20 cellular contexts compared by ENCODE assay signal in genomic region chr10:130761032-130761575, GRCh38.
DNase-seq lines count a peak whose midpoint lies in the region; ATAC-seq, FAIRE-seq and TF ChIP-seq lines count a peak whose summit lies in the region.
"Had no signal": no experiment of that assay in that cellular context is flagged by ENCODE, and none has a peak within 500 bp of the region (broad histone marks: within the 10 kb centered on the region; RNA-seq: fewer than 3 reads in every experiment).

No MANE protein-coding gene starts in this region.

- no peak overlapping the region for H4K91ac ChIP-seq in neuronal stem cell (ENCODE audit: low read depth, low read length, poor library complexity)

- H3K27ac ChIP-seq in kidney (ENCODE audit: low read depth in 2 of 2, low read length in 2 of 2) = no peak overlapping the region
- no peak overlapping the region for H3K27ac ChIP-seq in neuronal stem cell (replicated peaks; ENCODE audit: low read length)
- no peak overlapping the region for H3K27ac ChIP-seq in upper lobe of right lung
- H3K27ac ChIP-seq: 22Rv1; A549; BLaER1 treated with 17β-estradiol and CSF1 and Interleukin-3, amounts not matched to agents 10 nM and 100 nM; GM23248; HL-60 had no signal

- FAIRE-seq in kidney (lab: Jason Lieb, UNC) = no peak
- FAIRE-seq: A549, G401.6, GM12891, GM19239, H54 had no signal

- peak overlapping the region; percentile 39 for H2BK5ac ChIP-seq in neuronal stem cell (ENCODE audit: low read length)

- no peak overlapping the region for H2AFZ ChIP-seq in neuronal stem cell (ENCODE audit: low read length)
- H2AFZ ChIP-seq: GM23248 had no signal

- intact Hi-C loops in cardiac septum (cut with DNase I) = no loop called here
- intact Hi-C loops in left cardiac atrium (cut with DNase I) = no loop called here
- intact Hi-C loops in kidney (cut with DNase I) = no loop called here
- intact Hi-C loops in upper lobe of right lung (cut with DNase I) = no loop called here

- no peaks in the 10 kb centered on the region for H3K4me1 ChIP-seq in kidney (ENCODE audit: control insufficient read depth in 1 of 2, insufficient read depth in 1 of 2, low read depth in 1 of 2, low read length in 2 of 2)
- H3K4me1 ChIP-seq in neuronal stem cell (ENCODE audit: control insufficient read depth in 2 of 2, insufficient read depth in 1 of 2, low read depth in 1 of 2, low read length in 2 of 2) = no peaks in the 10 kb centered on the region
- H3K4me1 ChIP-seq in upper lobe of right lung = no peaks in the 10 kb centered on the region
- H3K4me1 ChIP-seq: A549 had no signal

- H2BK15ac ChIP-seq in neuronal stem cell (ENCODE audit: low read length) = no peak overlapping the region

- peak overlapping the region; percentile 86 for H3K23ac ChIP-seq in neuronal stem cell (ENCODE audit: low read depth, low read length, poor library complexity)

- H4K8ac ChIP-seq in neuronal stem cell (ENCODE audit: low read depth, low read length) = no peak overlapping the region

- H3K36me3 ChIP-seq in kidney (ENCODE audit: control insufficient read depth in 1 of 2, insufficient read depth in 2 of 2, low read length in 2 of 2) (no peaks in the 10 kb centered on the region), neuronal stem cell (replicated peaks in 1 of 2; ENCODE audit: control insufficient read depth in 2 of 2, insufficient read depth in 2 of 2, low read length in 2 of 2) (peaks cover 0 to 2% of the 10 kb centered on the region in 2 donors), upper lobe of right lung (no peaks in the 10 kb centered on the region)
- H3K36me3 ChIP-seq: BLaER1 treated with 17β-estradiol and CSF1 and Interleukin-3, amounts not matched to agents 10 nM and 100 nM had no signal

- no CpG with 5 or more reads among the region's 6 CpGs for WGBS in neuronal stem cell (ENCODE audit: extremely low coverage in 2 of 2, insufficient read length in 2 of 2, insufficient replicate concordance in 1 of 2), 2 donors

- no peak overlapping the region for H2BK120ac ChIP-seq in neuronal stem cell (ENCODE audit: low read depth, low read length)

- H3K4me3 ChIP-seq in kidney (ENCODE audit: low read length in 2 of 2) = no peak overlapping the region
- H3K4me3 ChIP-seq in neuronal stem cell (ENCODE audit: low read length in 2 of 2) = no peak overlapping the region
- H3K4me3 ChIP-seq in upper lobe of right lung = no peak overlapping the region
- H3K4me3 ChIP-seq: A549; BLaER1 treated with 17β-estradiol and CSF1 and Interleukin-3, amounts not matched to agents 10 nM and 100 nM; GM23248 had no signal

- no peak overlapping the region for H2AK5ac ChIP-seq in neuronal stem cell (ENCODE audit: low read depth, low read length)

- H3K14ac ChIP-seq in neuronal stem cell (ENCODE audit: low read length) = no peak overlapping the region

- TF ChIP-seq CTCF in kidney (IDR thresholded peaks at IDR 0.05; ENCODE audit: borderline replicate concordance, extremely low read depth, insufficient read depth) (no peak), upper lobe of right lung (IDR thresholded peaks at IDR 0.05) (no peak)

- H3K27me3 ChIP-seq in neuronal stem cell (ENCODE audit: control insufficient read depth in 3 of 3, insufficient read depth in 3 of 3, low read depth in 1 of 3, low read length in 3 of 3) (no peaks in the 10 kb centered on the region), upper lobe of right lung (no peaks in the 10 kb centered on the region)
- H3K27me3 ChIP-seq: BLaER1 treated with 17β-estradiol and CSF1 and Interleukin-3, amounts not matched to agents 10 nM and 100 nM had no signal

- DNase-seq in cardiac septum (ENCODE audit: low spot score) (peak; percentile 62), left cardiac atrium (no peak), kidney (peak; percentile 45), neuronal stem cell (ENCODE audit: low spot score) (no peak), upper lobe of right lung (peak; percentile 29), Kasumi-1 (lab: John Stamatoyannopoulos, UW) (no peak), NOMO-1 (lab: John Stamatoyannopoulos, UW; ENCODE audit: unreplicated experiment in 2 of 2) (no peak)
- DNase-seq in stimulated activated CD4-positive, alpha-beta T cell treated with anti-CD3 and anti-CD28 coated beads, Interleukin-2, amount 100 ng/mL, for 48 hours = no peak
- DNase-seq: CD4-positive, CD25-positive, alpha-beta regulatory T cell; COR-L47; GM23248; HCEC 1CT had no signal

- ATAC-seq in left cardiac atrium (no peak), upper lobe of right lung (no peak)
- ATAC-seq: A549 had no signal

- no peak overlapping the region for H3K9ac ChIP-seq in kidney (ENCODE audit: low read length in 2 of 2)
- no peak overlapping the region for H3K9ac ChIP-seq in neuronal stem cell (ENCODE audit: low read depth, low read length, poor library complexity)
- H3K9ac ChIP-seq: BLaER1 treated with 17β-estradiol and CSF1 and Interleukin-3, amounts not matched to agents 10 nM and 100 nM; GM23248 had no signal

- H2BK12ac ChIP-seq in neuronal stem cell (ENCODE audit: low read length) = no peak overlapping the region

- H3K4ac ChIP-seq in neuronal stem cell (ENCODE audit: low read length) = no peak overlapping the region

- H3K9me3 ChIP-seq in kidney (ENCODE audit: control insufficient read depth in 1 of 2, low read length in 2 of 2) = no peaks in the 10 kb centered on the region
- peaks cover 0 to 7% of the 10 kb centered on the region in 2 donors for H3K9me3 ChIP-seq in neuronal stem cell (replicated peaks in 1 of 2; ENCODE audit: control insufficient read depth in 2 of 2, insufficient read depth in 1 of 2, low read depth in 1 of 2, low read length in 2 of 2)
- no peaks in the 10 kb centered on the region for H3K9me3 ChIP-seq in upper lobe of right lung
- H3K9me3 ChIP-seq: A549 had no signal

- H3K79me1 ChIP-seq in neuronal stem cell (ENCODE audit: low read depth, low read length) = no peaks in the 10 kb centered on the region

- H3K18ac ChIP-seq in neuronal stem cell (ENCODE audit: low read length) = peak overlapping the region; percentile 31

- no peak overlapping the region for H3K4me2 ChIP-seq in neuronal stem cell (ENCODE audit: insufficient read depth, low read length, poor library complexity, severe bottlenecking)
- H3K4me2 ChIP-seq: A549; BLaER1 treated with 17β-estradiol and CSF1 and Interleukin-3, amounts not matched to agents 10 nM and 100 nM had no signal

Comparison
In these comparisons a context has a peak if more than half of its experiments do, and no peak if none do; other contexts are left out.
1. DNase-seq: peak in cardiac septum (single experiment), kidney (single experiment) and upper lobe of right lung (single experiment); none in left cardiac atrium (single experiment), neuronal stem cell (single experiment), Kasumi-1 (0 of 2), stimulated activated CD4-positive, alpha-beta T cell treated with anti-CD3 and anti-CD28 coated beads, Interleukin-2, amount 100 ng/mL, for 48 hours (0 of 2) and NOMO-1 (0 of 2).